Comparison of ENCODE assay signal across 8 cellular contexts in the genomic region with DNA sequence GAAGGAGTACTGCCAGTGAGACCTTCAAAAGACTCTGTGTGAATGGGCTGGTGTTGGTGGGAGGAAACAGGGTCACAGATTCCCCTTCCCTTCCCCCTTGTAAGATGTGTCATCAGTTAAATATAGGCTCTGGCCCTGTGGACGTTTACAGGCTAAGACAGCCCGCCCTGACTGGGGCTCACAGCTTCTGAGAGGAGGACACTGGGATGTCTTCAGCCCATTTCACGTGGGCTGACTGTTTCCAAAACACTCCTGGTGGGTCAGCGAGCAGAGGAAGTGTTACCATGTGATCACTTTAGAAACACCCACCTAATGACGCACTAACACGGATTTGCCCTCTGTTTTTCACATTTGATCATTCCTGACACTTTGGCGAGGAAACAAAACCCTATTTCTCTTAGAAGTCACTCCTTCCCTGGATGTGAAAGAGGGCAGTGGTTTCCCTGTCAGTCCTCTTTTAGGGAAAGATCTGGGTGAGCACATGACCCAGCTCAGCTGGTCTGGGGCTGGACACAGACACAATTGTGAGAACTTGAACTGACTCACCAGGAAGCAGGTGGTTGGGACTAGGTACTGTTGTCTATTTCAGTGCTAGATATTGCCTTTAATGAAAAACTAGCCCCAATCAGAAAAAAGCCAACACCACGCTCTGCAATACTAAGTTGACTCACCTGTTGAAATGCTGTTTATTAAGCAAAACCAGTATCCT. TPM values are rescaled to one million over a fixed set of nuclear protein-coding genes. Genes with fewer than 3 reads are reported as not detected.
A peak's percentile ranks its signal among the peaks of the same experiment; 100 is the strongest.
DNase-seq lines count a peak whose midpoint lies in the region; ATAC-seq and TF ChIP-seq lines count a peak whose summit lies in the region.

No MANE protein-coding gene starts in this region.

- no peak overlapping the region for H3K4me3 Mint-ChIP-seq in Calu3 (ENCODE audit: low read depth, unreplicated experiment)

- H3K4me1 Mint-ChIP-seq in Calu3 (ENCODE audit: low read depth, unreplicated experiment), result peaks cover 38% of the 10 kb centered on the region

- peaks cover 16% of the 10 kb centered on the region for H3K36me3 Mint-ChIP-seq in Calu3 (ENCODE audit: insufficient read depth, unreplicated experiment)

- no peaks in the 10 kb centered on the region for H3K9me3 Mint-ChIP-seq in Calu3 (ENCODE audit: low read depth, unreplicated experiment)

- peak; percentile 71 for DNase-seq in Calu3
- DNase-seq in LHCN-M2 (ENCODE audit: low read depth), result peak; percentile 71
- peak; percentile 43 for DNase-seq in activated T-cell treated with anti-CD3 and anti-CD28 coated beads, Interleukin-2, amount 50 U/mL, for 1 hour
- DNase-seq in globus pallidus (ENCODE audit: low spot score), result peak; percentile 56
- DNase-seq in retinal pigment epithelial cell (ENCODE audit: low read depth), result peak; percentile 69
- no peak for DNase-seq in T1000 (lab: John Stamatoyannopoulos, UW)
- DNase-seq in cerebellar cortex (ENCODE audit: low spot score), result no peak

- TF ChIP-seq CTCF in Calu3 (IDR thresholded peaks at IDR 0.05; ENCODE audit: unreplicated experiment), result no peak
- no peak for TF ChIP-seq CTCF in retinal pigment epithelial cell (conservative IDR thresholded peaks at IDR 0.05; ENCODE audit: low read depth, low read length)

- intact Hi-C loops in Calu3 (cut with micrococcal nuclease; ENCODE audit: unreplicated experiment), result loop anchor here (5.0 kb wide), 1 partner anchor 75 kb away; no protein-coding TSS in a partner anchor

- peaks cover 12% of the 10 kb centered on the region for H3K27me3 Mint-ChIP-seq in Calu3 (ENCODE audit: unreplicated experiment)

- H3K27ac Mint-ChIP-seq in Calu3 (ENCODE audit: unreplicated experiment), result peak overlapping the region; percentile 79

- CTCF ChIA-PET in Calu3 (lab: Charles Lee), result no interaction called here

- peak; percentile 71 for ATAC-seq in GM21717 (IDR thresholded peaks at IDR 0.05; ENCODE audit: unreplicated experiment)

- no peak overlapping the region for H3K4me3 ChIP-seq in retinal pigment epithelial cell (ENCODE audit: low read length)

- BruUV-seq in Calu3 (replicated peaks; lab: Mats Ljungman, UMichigan), result no TSS peak

RNA-seq across cellular contexts. Expression of a gene that starts 38.9 kb away (rescaled TPM):
- total RNA-seq in Calu3 (2022), result not detected in 2 replicates
- total RNA-seq in LHCN-M2 (2014; rRNA removed), result not detected in 2 replicates
- polyA plus RNA-seq in LHCN-M2 (2012), result not detected

Comparison
In these comparisons a context has a peak if more than half of its experiments do, and no peak if none do; other contexts are left out.
1. DNase-seq: peak in Calu3 (single experiment), LHCN-M2 (single experiment), activated T-cell treated with anti-CD3 and anti-CD28 coated beads, Interleukin-2, amount 50 U/mL, for 1 hour (single experiment), globus pallidus (single experiment) and retinal pigment epithelial cell (single experiment); none in T1000 (single experiment) and cerebellar cortex (single experiment).